8 cellular contexts compared by ENCODE assay signal in the genomic region with DNA sequence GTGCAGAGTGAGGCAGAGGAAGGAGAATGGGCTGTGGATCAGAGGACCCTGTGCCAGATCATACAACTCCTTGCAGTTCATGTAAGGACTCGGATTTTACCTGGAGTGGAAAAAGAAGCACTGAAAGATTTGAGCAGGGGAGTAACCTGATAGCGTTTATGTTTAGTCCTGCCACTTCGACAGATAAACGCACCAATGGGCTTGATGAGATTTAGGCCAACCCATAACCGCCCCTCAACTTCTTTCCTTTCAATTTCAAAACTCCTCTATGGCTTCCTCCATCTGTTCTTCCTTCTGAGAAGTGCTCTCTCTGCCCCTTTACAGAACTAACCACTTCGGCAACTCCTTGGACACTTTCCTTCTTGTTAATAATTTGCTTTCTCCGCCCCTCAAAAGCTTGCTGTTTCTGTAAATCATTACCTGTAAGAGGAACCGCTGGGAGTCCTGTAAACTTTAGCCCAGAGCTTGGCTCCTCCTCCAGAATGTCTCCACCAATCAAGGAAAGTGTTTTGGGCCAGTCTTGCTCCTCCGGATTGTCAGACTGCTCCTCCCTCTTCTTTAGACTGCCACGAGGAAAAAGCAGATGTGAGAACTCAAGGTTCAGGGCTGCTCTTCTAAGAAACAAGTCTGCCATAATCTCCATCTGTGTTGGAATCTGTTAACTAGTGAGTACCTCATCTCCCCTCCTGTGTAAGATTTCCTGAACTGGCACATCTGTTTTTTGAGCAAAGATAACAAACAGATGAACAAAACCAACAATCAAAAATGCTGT. TPM values are rescaled to one million over a fixed set of nuclear protein-coding genes. Genes with fewer than 3 reads are reported as not detected.
A peak's percentile ranks its signal among the peaks of the same experiment; 100 is the strongest.
DNase-seq lines count a peak whose midpoint lies in the region; ATAC-seq, FAIRE-seq and TF ChIP-seq lines count a peak whose summit lies in the region.

TSS of gene ACSM3 (plus strand) at position 554 of the 772 bp plus-strand sequence. CDS start 6,021 bp downstream, outside the sequence.

- no peaks in the 10 kb centered on the region for H3K27me3 ChIP-seq in CD4-positive, alpha-beta T cell (ENCODE audit: control insufficient read depth, insufficient read depth, low read length)
- H3K27me3 ChIP-seq in SU-DHL-6 (ENCODE audit: low read length) (no peaks in the 10 kb centered on the region), ascending aorta (no peaks in the 10 kb centered on the region), small intestine (ENCODE audit: control insufficient read depth in 2 of 2, insufficient read depth in 2 of 2, low read length in 2 of 2) (no peaks in the 10 kb centered on the region)

- H3K27me3 Mint-ChIP-seq in CD4-positive, alpha-beta T cell = no peaks in the 10 kb centered on the region

- H3K36me3 ChIP-seq in SU-DHL-6 (ENCODE audit: low read length) = no peaks in the 10 kb centered on the region
- no peaks in the 10 kb centered on the region for H3K36me3 ChIP-seq in ascending aorta
- no peaks in the 10 kb centered on the region for H3K36me3 ChIP-seq in small intestine (ENCODE audit: control insufficient read depth in 2 of 2, insufficient read depth in 2 of 2, low read length in 2 of 2)

- H3K9me2 ChIP-seq in SU-DHL-6 (replicated peaks; ENCODE audit: insufficient read depth, low read length) = no peaks in the 10 kb centered on the region

- peak within 1 kb of the TSS; percentile 14; the same call in 1 of the 2 replicates for H3K9ac ChIP-seq in SU-DHL-6 (ENCODE audit: low read length)

- TF ChIP-seq CTCF in CD4-positive, alpha-beta T cell (IDR thresholded peaks at IDR 0.05) = no peak
- TF ChIP-seq CTCF in SU-DHL-6 (IDR thresholded peaks at IDR 0.05; ENCODE audit: insufficient read depth, low read length, poor library complexity, severe bottlenecking) = no peak
- TF ChIP-seq CTCF in ascending aorta (IDR thresholded peaks at IDR 0.05) = no peak

- H3K4me2 ChIP-seq in SU-DHL-6 (ENCODE audit: low read depth, low read length, poor library complexity, severe bottlenecking) = peak within 1 kb of the TSS; percentile 65

- peak; percentile 98 for ATAC-seq in CD4-positive, alpha-beta T cell (ENCODE audit: poor library complexity)
- peak; percentile 98 for ATAC-seq in GM19438 (IDR thresholded peaks at IDR 0.05; ENCODE audit: low read depth, unreplicated experiment)
- ATAC-seq in HG03520 (IDR thresholded peaks at IDR 0.05; ENCODE audit: unreplicated experiment) = peak; percentile 99

- H3K27ac ChIP-seq in CD4-positive, alpha-beta T cell (ENCODE audit: low read depth, low read length) = peak within 1 kb of the TSS; percentile 49
- H3K27ac ChIP-seq in SU-DHL-6 (ENCODE audit: low read depth, low read length) (no peak within 1 kb of the TSS), ascending aorta (peak within 1 kb of the TSS; percentile 34 to 67), small intestine (ENCODE audit: low read depth in 1 of 2, low read length in 1 of 2) (peak within 1 kb of the TSS; percentile 91 to 95)

- intact Hi-C loops in CD4-positive, alpha-beta T cell (cut with DNase I, micrococcal nuclease) = loop anchor here (1.0 to 10.0 kb wide), 2 partner anchors 22 to 741 kb away; partner anchors contain the start of gene THUMPD1 (in 2 of the 2)
- intact Hi-C loops in ascending aorta (cut with DNase I) = no loop called here

- 1 to 8% (median 4%) methylated on average over 10 of the region's 10 CpGs for WGBS in small intestine, 3 donors

- H3K4me3 Mint-ChIP-seq in CD4-positive, alpha-beta T cell = peak within 1 kb of the TSS; percentile 89

- no peaks in the 10 kb centered on the region for H3K79me2 ChIP-seq in SU-DHL-6 (ENCODE audit: insufficient read depth, low read length)

- no peaks in the 10 kb centered on the region for H4K20me1 ChIP-seq in SU-DHL-6 (ENCODE audit: low read depth, low read length)

- POLR2A ChIA-PET in CD4-positive, alpha-beta T cell (lab: Charles Lee) = interaction anchor here (0.6 to 3.1 kb wide), 10 partner anchors 17 to 757 kb away, joined by 3 to 30 read pairs (median 3); partner anchors contain the start of gene THUMPD1

- peak within 1 kb of the TSS; percentile 80 for H3K27ac Mint-ChIP-seq in CD4-positive, alpha-beta T cell

- H3K4me3 ChIP-seq in SU-DHL-6 (ENCODE audit: insufficient read depth, low read length, poor library complexity, severe bottlenecking) (peak within 1 kb of the TSS; percentile 22), ascending aorta (peak within 1 kb of the TSS; percentile 37 to 58), small intestine (ENCODE audit: low read depth in 1 of 2, low read length in 2 of 2) (peak within 1 kb of the TSS in 1 of 2 donors; percentile 49)

- no peaks in the 10 kb centered on the region for H3K4me1 ChIP-seq in ascending aorta
- no peaks in the 10 kb centered on the region for H3K4me1 ChIP-seq in small intestine (ENCODE audit: control insufficient read depth in 2 of 2, insufficient read depth in 1 of 2, low read depth in 1 of 2, low read length in 1 of 2)

- H3K9me3 Mint-ChIP-seq in CD4-positive, alpha-beta T cell = peaks cover 4% of the 10 kb centered on the region

- H3K9me3 ChIP-seq in CD4-positive, alpha-beta T cell (ENCODE audit: control insufficient read depth, low read length) = peaks cover 8% of the 10 kb centered on the region
- H3K9me3 ChIP-seq in SU-DHL-6 (ENCODE audit: insufficient read depth, low read length) (no peaks in the 10 kb centered on the region), ascending aorta (no peaks in the 10 kb centered on the region), small intestine (ENCODE audit: control insufficient read depth, low read depth) (no peaks in the 10 kb centered on the region)

- H2AFZ ChIP-seq in SU-DHL-6 (ENCODE audit: low read depth, low read length, severe bottlenecking) = peak within 1 kb of the TSS; percentile 90

- peak; percentile 92 for FAIRE-seq in small intestine (lab: Jason Lieb, UNC)

- H3K36me3 Mint-ChIP-seq in CD4-positive, alpha-beta T cell (ENCODE audit: low read depth) = peaks cover 29% of the 10 kb centered on the region

- DNase-seq in CD4-positive, alpha-beta T cell = peak; percentile 34 to 59 (median 44)
- DNase-seq in ascending aorta (ENCODE audit: low spot score in 2 of 2) = peak in 1 of 2 donors; percentile 70
- DNase-seq in hippocampal formation (lab: John Stamatoyannopoulos, UW) = peak; percentile 5 to 13
- peak; percentile 99 for DNase-seq in small intestine
- DNase-seq in NCI-H2081 (lab: John Stamatoyannopoulos, UW) = no peak

- CTCF ChIA-PET in CD4-positive, alpha-beta T cell (lab: Charles Lee) = interaction anchor here (1.0 to 2.6 kb wide), 2 partner anchors 23 to 43 kb away, joined by 4 to 10 read pairs; partner anchors contain the start of genes ERI2, REXO5 and THUMPD1

- peaks cover 26% of the 10 kb centered on the region for H3K4me1 Mint-ChIP-seq in CD4-positive, alpha-beta T cell (ENCODE audit: low read depth)

- H3F3A ChIP-seq in SU-DHL-6 (ENCODE audit: insufficient read depth) = no peaks in the 10 kb centered on the region

RNA-seq across cellular contexts. Expression of gene ACSM3, which starts in this region (rescaled TPM):
- 1 to 10 TPM; 4.6 to 6.2 TPM for total RNA-seq in CD4-positive, alpha-beta T cell
- not detected for total RNA-seq in ascending aorta
- polyA plus RNA-seq in small intestine = 1 to 10 TPM; 1.8 to 5.9 (median 3.5) TPM

Comparison
In these comparisons a context has a peak if more than half of its experiments do, and no peak if none do; other contexts are left out.
1. DNase-seq: peak in CD4-positive, alpha-beta T cell (10 of 10), hippocampal formation (2 of 2) and small intestine (single experiment); none in NCI-H2081 (0 of 2).
2. Peak in every context shown above with its lines, with median percentiles within 50 percentile points of each other: ATAC-seq.